In genomic region chr9:12854218-12854617, GRCh38 we compare ENCODE assay signal across 15 cellular contexts.
"Had no signal": no experiment of that assay in that cellular context is flagged by ENCODE, and none has a peak within 500 bp of the region (broad histone marks: within the 10 kb centered on the region; RNA-seq: fewer than 3 reads in every experiment).

No MANE protein-coding gene starts in this region.

- ATAC-seq: activated naive CD8-positive, alpha-beta T cell treated with anti-CD3 and anti-CD28 coated beads, Interleukin-2, amount 50 U/mL, for 24 hours; activated T-cell treated with anti-CD3 and anti-CD28 coated beads, Interleukin-2, amount 50 U/mL, for 4 hours; esophagus mucosa; sciatic nerve; stimulated activated naive B cell treated with anti-CD40 and anti-IgM and Interleukin-4, amounts not matched to agents 10 μg/mL and 1 μg/mL and 100 μg/mL, for 72 hours had no signal

- H3K4me3 ChIP-seq: lung, spleen had no signal

- FAIRE-seq: endometrium had no signal

- H3K36me3 ChIP-seq: spleen had no signal

- H3K27me3 ChIP-seq: spleen had no signal

- DNase-seq: activated CD4-positive, alpha-beta T cell treated with anti-CD3 and anti-CD28 coated beads, Interleukin-2, amount 10 ng/mL, durations not matched to agents 24 days and 14 days; activated CD8-positive, alpha-beta memory T cell treated with anti-CD3 and anti-CD28 coated beads, Interleukin-2, amount 50 U/mL, for 4 hours; activated effector memory CD4-positive, alpha-beta T cell treated with Interleukin-2 at 50 U/mL for 16 hours; activated naive CD4-positive, alpha-beta T cell treated with anti-CD3 and anti-CD28 coated beads, Interleukin-2, amount 10 ng/mL, durations not matched to agents 7 days and 5 days; activated naive CD8-positive, alpha-beta T cell treated with anti-CD3 and anti-CD28 coated beads, Interleukin-2, amount 50 U/mL, for 24 hours; activated T-cell treated with anti-CD3 and anti-CD28 coated beads, Interleukin-2, amount 50 U/mL, for 4 hours; anterior cingulate cortex; cortex of kidney; spleen; stimulated activated naive B cell treated with anti-CD40 and anti-IgM and Interleukin-4, amounts not matched to agents 10 μg/mL and 1 μg/mL and 100 μg/mL, for 72 hours; T1000 had no signal
